In the genomic region with DNA sequence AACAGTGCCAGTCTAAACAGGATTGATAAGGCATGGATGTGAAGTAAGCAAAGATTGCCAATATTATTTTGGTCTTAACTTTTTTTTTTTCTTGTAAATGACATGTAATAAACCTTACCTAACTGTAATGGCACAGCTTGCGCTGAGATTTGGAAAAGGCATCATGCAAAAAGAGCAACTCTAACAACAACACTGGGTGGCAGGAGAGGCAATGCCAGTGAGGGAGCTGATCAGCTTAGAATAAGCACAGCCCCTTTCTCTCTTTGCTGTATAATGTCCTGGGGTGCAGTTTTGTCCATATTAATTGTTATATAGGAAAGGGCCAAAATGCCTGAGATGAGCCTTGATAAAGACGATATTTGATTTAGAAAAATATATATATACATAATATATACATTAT, we compare ENCODE assay signal across 3 cellular contexts.
TF ChIP-seq lines count a peak whose summit lies in the region.

No MANE protein-coding gene starts in this region.

TF ChIP-seq in SK-N-SH, 30 proteins besides CTCF, POLR2A, EP300 and RAD21:
- TF ChIP-seq NFIC (IDR thresholded peaks at IDR 0.05; ENCODE audit: borderline replicate concordance) (no peak), ELF1 (IDR thresholded peaks at IDR 0.05) (no peak), SMC3 (IDR thresholded peaks at IDR 0.05; ENCODE audit: low read depth, low read length) (peak; percentile 20; the same call in 1 of the 2 replicates)
- TF ChIP-seq, protein P1, sequence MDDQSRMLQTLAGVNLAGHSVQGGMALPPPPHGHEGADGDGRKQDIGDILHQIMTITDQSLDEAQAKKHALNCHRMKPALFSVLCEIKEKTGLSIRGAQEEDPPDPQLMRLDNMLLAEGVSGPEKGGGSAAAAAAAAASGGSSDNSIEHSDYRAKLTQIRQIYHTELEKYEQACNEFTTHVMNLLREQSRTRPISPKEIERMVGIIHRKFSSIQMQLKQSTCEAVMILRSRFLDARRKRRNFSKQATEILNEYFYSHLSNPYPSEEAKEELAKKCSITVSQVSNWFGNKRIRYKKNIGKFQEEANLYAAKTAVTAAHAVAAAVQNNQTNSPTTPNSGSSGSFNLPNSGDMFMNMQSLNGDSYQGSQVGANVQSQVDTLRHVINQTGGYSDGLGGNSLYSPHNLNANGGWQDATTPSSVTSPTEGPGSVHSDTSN (IDR thresholded peaks at IDR 0.05): no peak
- TF ChIP-seq, protein P2, sequence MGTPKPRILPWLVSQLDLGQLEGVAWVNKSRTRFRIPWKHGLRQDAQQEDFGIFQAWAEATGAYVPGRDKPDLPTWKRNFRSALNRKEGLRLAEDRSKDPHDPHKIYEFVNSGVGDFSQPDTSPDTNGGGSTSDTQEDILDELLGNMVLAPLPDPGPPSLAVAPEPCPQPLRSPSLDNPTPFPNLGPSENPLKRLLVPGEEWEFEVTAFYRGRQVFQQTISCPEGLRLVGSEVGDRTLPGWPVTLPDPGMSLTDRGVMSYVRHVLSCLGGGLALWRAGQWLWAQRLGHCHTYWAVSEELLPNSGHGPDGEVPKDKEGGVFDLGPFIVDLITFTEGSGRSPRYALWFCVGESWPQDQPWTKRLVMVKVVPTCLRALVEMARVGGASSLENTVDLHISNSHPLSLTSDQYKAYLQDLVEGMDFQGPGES (IDR thresholded peaks at IDR 0.05; ENCODE audit: low read depth, low read length): no peak
- TF ChIP-seq, protein P3, sequence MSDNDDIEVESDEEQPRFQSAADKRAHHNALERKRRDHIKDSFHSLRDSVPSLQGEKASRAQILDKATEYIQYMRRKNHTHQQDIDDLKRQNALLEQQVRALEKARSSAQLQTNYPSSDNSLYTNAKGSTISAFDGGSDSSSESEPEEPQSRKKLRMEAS (IDR thresholded peaks at IDR 0.05; ENCODE audit: low read depth): no peak

TF ChIP-seq in SK-N-SH treated with all-trans-retinoic acid at 6 μM for 48 hours, 23 proteins besides CTCF, POLR2A, EP300 and RAD21 (continues in another document):
- no peak for TF ChIP-seq ARNTL (CRISPR knock-in tag; IDR thresholded peaks at IDR 0.05; ENCODE audit: borderline replicate concordance, low read depth)
- TF ChIP-seq ESRRG (CRISPR knock-in tag; IDR thresholded peaks at IDR 0.05): no peak
- TF ChIP-seq GLIS3 (CRISPR knock-in tag; IDR thresholded peaks at IDR 0.05): no peak
- TF ChIP-seq, protein P4, sequence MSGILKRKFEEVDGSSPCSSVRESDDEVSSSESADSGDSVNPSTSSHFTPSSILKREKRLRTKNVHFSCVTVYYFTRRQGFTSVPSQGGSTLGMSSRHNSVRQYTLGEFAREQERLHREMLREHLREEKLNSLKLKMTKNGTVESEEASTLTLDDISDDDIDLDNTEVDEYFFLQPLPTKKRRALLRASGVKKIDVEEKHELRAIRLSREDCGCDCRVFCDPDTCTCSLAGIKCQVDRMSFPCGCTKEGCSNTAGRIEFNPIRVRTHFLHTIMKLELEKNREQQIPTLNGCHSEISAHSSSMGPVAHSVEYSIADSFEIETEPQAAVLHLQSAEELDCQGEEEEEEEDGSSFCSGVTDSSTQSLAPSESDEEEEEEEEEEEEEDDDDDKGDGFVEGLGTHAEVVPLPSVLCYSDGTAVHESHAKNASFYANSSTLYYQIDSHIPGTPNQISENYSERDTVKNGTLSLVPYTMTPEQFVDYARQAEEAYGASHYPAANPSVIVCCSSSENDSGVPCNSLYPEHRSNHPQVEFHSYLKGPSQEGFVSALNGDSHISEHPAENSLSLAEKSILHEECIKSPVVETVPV (CRISPR knock-in tag; IDR thresholded peaks at IDR 0.05): no peak
- no peak for TF ChIP-seq ZNF70 (CRISPR knock-in tag; IDR thresholded peaks at IDR 0.05)
- TF ChIP-seq, protein P5, sequence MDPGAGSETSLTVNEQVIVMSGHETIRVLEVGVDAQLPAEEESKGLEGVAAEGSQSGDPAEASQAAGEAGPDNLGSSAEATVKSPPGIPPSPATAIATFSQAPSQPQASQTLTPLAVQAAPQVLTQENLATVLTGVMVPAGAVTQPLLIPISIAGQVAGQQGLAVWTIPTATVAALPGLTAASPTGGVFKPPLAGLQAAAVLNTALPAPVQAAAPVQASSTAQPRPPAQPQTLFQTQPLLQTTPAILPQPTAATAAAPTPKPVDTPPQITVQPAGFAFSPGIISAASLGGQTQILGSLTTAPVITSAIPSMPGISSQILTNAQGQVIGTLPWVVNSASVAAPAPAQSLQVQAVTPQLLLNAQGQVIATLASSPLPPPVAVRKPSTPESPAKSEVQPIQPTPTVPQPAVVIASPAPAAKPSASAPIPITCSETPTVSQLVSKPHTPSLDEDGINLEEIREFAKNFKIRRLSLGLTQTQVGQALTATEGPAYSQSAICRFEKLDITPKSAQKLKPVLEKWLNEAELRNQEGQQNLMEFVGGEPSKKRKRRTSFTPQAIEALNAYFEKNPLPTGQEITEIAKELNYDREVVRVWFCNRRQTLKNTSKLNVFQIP (CRISPR knock-in tag; IDR thresholded peaks at IDR 0.05; ENCODE audit: borderline replicate concordance, low read depth): no peak
- TF ChIP-seq RARB (CRISPR knock-in tag; IDR thresholded peaks at IDR 0.05): no peak
- TF ChIP-seq, protein P6, sequence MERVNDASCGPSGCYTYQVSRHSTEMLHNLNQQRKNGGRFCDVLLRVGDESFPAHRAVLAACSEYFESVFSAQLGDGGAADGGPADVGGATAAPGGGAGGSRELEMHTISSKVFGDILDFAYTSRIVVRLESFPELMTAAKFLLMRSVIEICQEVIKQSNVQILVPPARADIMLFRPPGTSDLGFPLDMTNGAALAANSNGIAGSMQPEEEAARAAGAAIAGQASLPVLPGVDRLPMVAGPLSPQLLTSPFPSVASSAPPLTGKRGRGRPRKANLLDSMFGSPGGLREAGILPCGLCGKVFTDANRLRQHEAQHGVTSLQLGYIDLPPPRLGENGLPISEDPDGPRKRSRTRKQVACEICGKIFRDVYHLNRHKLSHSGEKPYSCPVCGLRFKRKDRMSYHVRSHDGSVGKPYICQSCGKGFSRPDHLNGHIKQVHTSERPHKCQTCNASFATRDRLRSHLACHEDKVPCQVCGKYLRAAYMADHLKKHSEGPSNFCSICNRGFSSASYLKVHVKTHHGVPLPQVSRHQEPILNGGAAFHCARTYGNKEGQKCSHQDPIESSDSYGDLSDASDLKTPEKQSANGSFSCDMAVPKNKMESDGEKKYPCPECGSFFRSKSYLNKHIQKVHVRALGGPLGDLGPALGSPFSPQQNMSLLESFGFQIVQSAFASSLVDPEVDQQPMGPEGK (CRISPR knock-in tag; IDR thresholded peaks at IDR 0.05; ENCODE audit: borderline replicate concordance): no peak
- TF ChIP-seq SNAI2 (CRISPR knock-in tag; IDR thresholded peaks at IDR 0.05): no peak
- no peak for TF ChIP-seq PPARA (CRISPR knock-in tag; IDR thresholded peaks at IDR 0.05; ENCODE audit: borderline replicate concordance)
- no peak for TF ChIP-seq ZNF565 (CRISPR knock-in tag; conservative IDR thresholded peaks at IDR 0.05; ENCODE audit: low read depth)
- no peak for TF ChIP-seq TOX (CRISPR knock-in tag; IDR thresholded peaks at IDR 0.05; ENCODE audit: borderline replicate concordance)
- TF ChIP-seq, protein P7, sequence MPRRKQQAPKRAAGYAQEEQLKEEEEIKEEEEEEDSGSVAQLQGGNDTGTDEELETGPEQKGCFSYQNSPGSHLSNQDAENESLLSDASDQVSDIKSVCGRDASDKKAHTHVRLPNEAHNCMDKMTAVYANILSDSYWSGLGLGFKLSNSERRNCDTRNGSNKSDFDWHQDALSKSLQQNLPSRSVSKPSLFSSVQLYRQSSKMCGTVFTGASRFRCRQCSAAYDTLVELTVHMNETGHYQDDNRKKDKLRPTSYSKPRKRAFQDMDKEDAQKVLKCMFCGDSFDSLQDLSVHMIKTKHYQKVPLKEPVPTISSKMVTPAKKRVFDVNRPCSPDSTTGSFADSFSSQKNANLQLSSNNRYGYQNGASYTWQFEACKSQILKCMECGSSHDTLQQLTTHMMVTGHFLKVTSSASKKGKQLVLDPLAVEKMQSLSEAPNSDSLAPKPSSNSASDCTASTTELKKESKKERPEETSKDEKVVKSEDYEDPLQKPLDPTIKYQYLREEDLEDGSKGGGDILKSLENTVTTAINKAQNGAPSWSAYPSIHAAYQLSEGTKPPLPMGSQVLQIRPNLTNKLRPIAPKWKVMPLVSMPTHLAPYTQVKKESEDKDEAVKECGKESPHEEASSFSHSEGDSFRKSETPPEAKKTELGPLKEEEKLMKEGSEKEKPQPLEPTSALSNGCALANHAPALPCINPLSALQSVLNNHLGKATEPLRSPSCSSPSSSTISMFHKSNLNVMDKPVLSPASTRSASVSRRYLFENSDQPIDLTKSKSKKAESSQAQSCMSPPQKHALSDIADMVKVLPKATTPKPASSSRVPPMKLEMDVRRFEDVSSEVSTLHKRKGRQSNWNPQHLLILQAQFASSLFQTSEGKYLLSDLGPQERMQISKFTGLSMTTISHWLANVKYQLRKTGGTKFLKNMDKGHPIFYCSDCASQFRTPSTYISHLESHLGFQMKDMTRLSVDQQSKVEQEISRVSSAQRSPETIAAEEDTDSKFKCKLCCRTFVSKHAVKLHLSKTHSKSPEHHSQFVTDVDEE (CRISPR knock-in tag; IDR thresholded peaks at IDR 0.05): no peak
- TF ChIP-seq ISL1 (CRISPR knock-in tag; IDR thresholded peaks at IDR 0.05): no peak
- TF ChIP-seq BACH2 (CRISPR knock-in tag; IDR thresholded peaks at IDR 0.05; ENCODE audit: borderline replicate concordance): no peak
- TF ChIP-seq ZC3H10 (CRISPR knock-in tag; IDR thresholded peaks at IDR 0.05): no peak

TF ChIP-seq in endothelial cell of umbilical vein, 7 proteins besides CTCF, POLR2A, EP300 and RAD21:
- TF ChIP-seq FOS (IDR thresholded peaks at IDR 0.05; ENCODE audit: borderline replicate concordance, insufficient read depth, low read length): no peak
- TF ChIP-seq MYC (IDR thresholded peaks at IDR 0.05; ENCODE audit: low read depth, low read length): no peak
- TF ChIP-seq, protein P3 (IDR thresholded peaks at IDR 0.05; ENCODE audit: insufficient read depth, insufficient read length): no peak
- no peak for TF ChIP-seq JUN (IDR thresholded peaks at IDR 0.05; ENCODE audit: borderline replicate concordance, insufficient read depth, insufficient read length, low read depth)
- TF ChIP-seq POLR2AphosphoS5 (IDR thresholded peaks at IDR 0.05; ENCODE audit: insufficient read depth, low read depth, low read length): no peak
- TF ChIP-seq GATA2 (IDR thresholded peaks at IDR 0.05; ENCODE audit: insufficient read depth, insufficient read length, low read depth, low read length): no peak
- no peak for TF ChIP-seq EZH2 (IDR thresholded peaks at IDR 0.05; ENCODE audit: borderline replicate concordance, low read depth, low read length, severe bottlenecking)
